ENCODE assay signal across 17 cellular contexts in genomic region chr2:145421841-145422240, GRCh38.
"Had no signal": no experiment of that assay in that cellular context is flagged by ENCODE, and none has a peak within 500 bp of the region (broad histone marks: within the 10 kb centered on the region; RNA-seq: fewer than 3 reads in every experiment).

No MANE protein-coding gene starts in this region.

- H3K9ac ChIP-seq: parathyroid adenoma had no signal

- H2AFZ ChIP-seq: parathyroid adenoma had no signal

- H3K36me3 ChIP-seq: left ventricle myocardium inferior, neutrophil, thyroid gland, uterus had no signal

- H3K4me3 ChIP-seq: left ventricle myocardium inferior, mucosa of descending colon, thyroid gland, uterus had no signal

- H3K9me3 ChIP-seq: thyroid gland had no signal

- H3K27me3 ChIP-seq: neutrophil, thyroid gland, uterus had no signal

- H3K4me1 ChIP-seq: left ventricle myocardium inferior, parathyroid adenoma, thyroid gland, uterus had no signal

- DNase-seq: activated naive CD4-positive, alpha-beta T cell; activated naive CD8-positive, alpha-beta T cell treated with anti-CD3 and anti-CD28 coated beads, Interleukin-2, amount 10 ng/mL, durations not matched to agents 7 days and 5 days; activated T-cell treated with anti-CD3 and anti-CD28 coated beads for 4 hours; anterior cingulate cortex; dermis blood vessel endothelial cell; hippocampal formation; kidney; left ventricle myocardium inferior; mucosa of descending colon; natural killer cell; stimulated activated CD4-positive, alpha-beta T cell treated with anti-CD3 and anti-CD28 coated beads, Interleukin-12 subunit alpha, Interleukin-12 subunit beta, amount 100 ng/mL, for 4 hours; stimulated activated CD4-positive, alpha-beta T cell treated with anti-CD3 and anti-CD28 coated beads, Interleukin-2, amount 100 ng/mL, for 24 hours; thyroid gland; uterus had no signal

- H3K27ac ChIP-seq: epithelial cell of prostate, left ventricle myocardium inferior, neutrophil, parathyroid adenoma, thyroid gland, uterus had no signal

- H3K79me2 ChIP-seq: parathyroid adenoma had no signal
